ENCODE assay signal across 8 cellular contexts in the genomic region with DNA sequence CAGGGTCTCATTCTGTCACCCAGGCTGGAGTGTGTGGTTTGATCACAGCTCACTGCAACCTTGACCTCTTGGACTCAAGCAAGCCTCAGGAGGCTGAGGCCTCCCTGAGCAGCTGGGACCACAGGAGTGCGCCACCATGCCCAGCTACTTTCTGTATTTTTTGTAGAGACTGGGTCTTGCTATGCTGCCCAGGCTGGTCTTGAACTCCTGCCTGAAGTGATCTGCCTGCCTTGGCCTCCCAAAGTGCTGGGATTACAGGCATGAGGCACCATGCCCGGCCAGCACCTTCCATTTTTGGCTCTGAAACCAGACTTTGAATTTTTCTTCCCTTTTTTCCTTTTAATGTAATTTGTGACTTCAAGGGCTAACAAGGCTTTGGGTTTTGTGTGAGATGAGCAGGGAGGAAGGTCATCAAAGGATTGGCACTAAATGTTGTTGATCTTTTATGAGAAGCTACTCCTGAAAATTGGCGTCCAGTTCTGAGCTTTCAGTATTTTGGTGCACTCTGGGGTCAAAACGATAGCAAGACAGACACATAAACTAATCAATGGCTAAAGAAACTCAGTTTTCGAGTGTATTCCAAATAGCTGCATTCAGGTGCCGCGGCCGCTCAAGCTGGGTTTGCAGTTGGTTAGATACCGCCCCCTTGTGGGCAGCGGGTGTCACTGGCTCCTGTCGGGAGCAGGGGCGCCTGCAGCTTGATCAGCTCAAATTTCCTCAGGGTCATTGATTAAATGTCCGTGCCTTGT. TPM values are rescaled to one million over a fixed set of nuclear protein-coding genes. Genes with fewer than 3 reads are reported as not detected.
A peak's percentile ranks its signal among the peaks of the same experiment; 100 is the strongest.
DNase-seq lines count a peak whose midpoint lies in the region; ATAC-seq and TF ChIP-seq lines count a peak whose summit lies in the region.

No MANE protein-coding gene starts in this region.

- peak; percentile 79 for TF ChIP-seq CTCF in SU-DHL-6 (IDR thresholded peaks at IDR 0.05; ENCODE audit: insufficient read depth, low read length, poor library complexity, severe bottlenecking)

- H3K36me3 Mint-ChIP-seq in activated naive CD8-positive, alpha-beta T cell treated with anti-CD3 and anti-CD28 coated beads, Interleukin-2, amount 10 ng/mL, durations not matched to agents 7 days and 5 days, result no peaks in the 10 kb centered on the region

- H3K27me3 ChIP-seq in SU-DHL-6 (ENCODE audit: low read length), result no peaks in the 10 kb centered on the region
- H3K27me3 ChIP-seq in aorta (ENCODE audit: control insufficient read depth in 1 of 2, insufficient read depth in 2 of 2, low read length in 1 of 2), result no peaks in the 10 kb centered on the region

- no peak overlapping the region for H2AFZ ChIP-seq in SU-DHL-6 (ENCODE audit: low read depth, low read length, severe bottlenecking)

- H3K4me1 Mint-ChIP-seq in activated naive CD8-positive, alpha-beta T cell treated with anti-CD3 and anti-CD28 coated beads, Interleukin-2, amount 10 ng/mL, durations not matched to agents 7 days and 5 days, result peaks cover 5% of the 10 kb centered on the region

- H3K9me2 ChIP-seq in SU-DHL-6 (replicated peaks; ENCODE audit: insufficient read depth, low read length), result no peaks in the 10 kb centered on the region

- H3K4me1 ChIP-seq in aorta (ENCODE audit: control insufficient read depth in 1 of 2, insufficient read depth in 2 of 2, low read length in 2 of 2), result no peaks in the 10 kb centered on the region

- H3K4me3 Mint-ChIP-seq in activated naive CD8-positive, alpha-beta T cell treated with anti-CD3 and anti-CD28 coated beads, Interleukin-2, amount 10 ng/mL, durations not matched to agents 7 days and 5 days, result no peak overlapping the region

- H3K9me3 Mint-ChIP-seq in activated naive CD8-positive, alpha-beta T cell treated with anti-CD3 and anti-CD28 coated beads, Interleukin-2, amount 10 ng/mL, durations not matched to agents 7 days and 5 days, result no peaks in the 10 kb centered on the region

- H4K20me1 ChIP-seq in SU-DHL-6 (ENCODE audit: low read depth, low read length), result no peaks in the 10 kb centered on the region

- POLR2A ChIA-PET in activated naive CD8-positive, alpha-beta T cell treated with anti-CD3 and anti-CD28 coated beads, Interleukin-2, amount 10 ng/mL, durations not matched to agents 7 days and 5 days (lab: Charles Lee), result interaction anchor here (0.7 to 1.3 kb wide), 6 partner anchors 14 to 185 kb away, joined by 3 to 8 read pairs (median 3); partner anchors contain the start of gene HSPA8

- H3K9ac ChIP-seq in SU-DHL-6 (ENCODE audit: low read length), result no peak overlapping the region

- H3K36me3 ChIP-seq in SU-DHL-6 (ENCODE audit: low read length), result no peaks in the 10 kb centered on the region
- H3K36me3 ChIP-seq in aorta (ENCODE audit: control insufficient read depth in 1 of 2, insufficient read depth in 2 of 2, low read length in 1 of 2), result no peaks in the 10 kb centered on the region

- DNase-seq in EH (ENCODE audit: low read depth), result peak; percentile 79
- peak; percentile 64 for DNase-seq in H4 (ENCODE audit: low spot score)
- peak; percentile 54 for DNase-seq in MV-4-11 (lab: John Stamatoyannopoulos, UW)
- DNase-seq in activated naive CD8-positive, alpha-beta T cell treated with anti-CD3 and anti-CD28 coated beads, Interleukin-2, amount 10 ng/mL, durations not matched to agents 7 days and 5 days, result peak; percentile 83
- DNase-seq in cardiac septum (ENCODE audit: low spot score), result peak; percentile 80
- peak; percentile 60 for DNase-seq in putamen (ENCODE audit: low spot score)
- DNase-seq in aorta, result peak; percentile 87 to 93

- H3K27ac Mint-ChIP-seq in activated naive CD8-positive, alpha-beta T cell treated with anti-CD3 and anti-CD28 coated beads, Interleukin-2, amount 10 ng/mL, durations not matched to agents 7 days and 5 days, result no peak overlapping the region

- H3K9me3 ChIP-seq in SU-DHL-6 (ENCODE audit: insufficient read depth, low read length) (no peaks in the 10 kb centered on the region), aorta (ENCODE audit: control insufficient read depth, low read length) (no peaks in the 10 kb centered on the region)

- H3K4me2 ChIP-seq in SU-DHL-6 (ENCODE audit: low read depth, low read length, poor library complexity, severe bottlenecking), result no peak overlapping the region

- H3F3A ChIP-seq in SU-DHL-6 (ENCODE audit: insufficient read depth), result no peaks in the 10 kb centered on the region

- H3K4me3 ChIP-seq in SU-DHL-6 (ENCODE audit: insufficient read depth, low read length, poor library complexity, severe bottlenecking), result no peak overlapping the region
- no peak overlapping the region for H3K4me3 ChIP-seq in aorta (ENCODE audit: low read length in 2 of 2)

- no peaks in the 10 kb centered on the region for H3K79me2 ChIP-seq in SU-DHL-6 (ENCODE audit: insufficient read depth, low read length)

- peak; percentile 93 for ATAC-seq in activated naive CD8-positive, alpha-beta T cell treated with anti-CD3 and anti-CD28 coated beads, Interleukin-2, amount 10 ng/mL, durations not matched to agents 7 days and 5 days (ENCODE audit: low read depth)
- ATAC-seq in aorta (ENCODE audit: low FRiP score), result peak; percentile 91

- 11% methylated on average over 13 of the region's 13 CpGs for WGBS in aorta, 2 donors

- H3K27ac ChIP-seq in SU-DHL-6 (ENCODE audit: low read depth, low read length), result no peak overlapping the region
- no peak overlapping the region for H3K27ac ChIP-seq in aorta (ENCODE audit: low read depth in 1 of 2, low read length in 2 of 2)

- intact Hi-C loops in cardiac septum (cut with DNase I), result loop anchor here (2.0 kb wide), 1 partner anchor 136 kb away; no protein-coding TSS in a partner anchor
- intact Hi-C loops in aorta (cut with DNase I), result loop anchor here (1.0 to 5.0 kb wide), 3 partner anchors 136 to 145 kb away; no protein-coding TSS in a partner anchor

- peaks cover 26% of the 10 kb centered on the region for H3K27me3 Mint-ChIP-seq in activated naive CD8-positive, alpha-beta T cell treated with anti-CD3 and anti-CD28 coated beads, Interleukin-2, amount 10 ng/mL, durations not matched to agents 7 days and 5 days

RNA-seq across cellular contexts. Expression of gene CLMP, which starts 51.9 kb away (rescaled TPM):
- 13.6 and 25.2 TPM in 2 replicates for total RNA-seq in H4 (2014; rRNA removed; shearing (Covaris generic))
- under 1 TPM; 0.25 to 0.31 TPM for total RNA-seq in activated naive CD8-positive, alpha-beta T cell treated with anti-CD3 and anti-CD28 coated beads, Interleukin-2, amount 10 ng/mL, durations not matched to agents 7 days and 5 days
- total RNA-seq in cardiac septum, result 5.9 TPM
- 100 to 1,000 TPM in 1 of 2 donors, 10 to 100 TPM in 1; 70.9 to 107 TPM for total RNA-seq in aorta
- polyA plus RNA-seq in aorta, result 10 to 100 TPM in 1 of 2 donors, 1 to 10 TPM in 1; 8.2 to 23.8 TPM
